8 cellular contexts compared by ENCODE assay signal in the genomic region with DNA sequence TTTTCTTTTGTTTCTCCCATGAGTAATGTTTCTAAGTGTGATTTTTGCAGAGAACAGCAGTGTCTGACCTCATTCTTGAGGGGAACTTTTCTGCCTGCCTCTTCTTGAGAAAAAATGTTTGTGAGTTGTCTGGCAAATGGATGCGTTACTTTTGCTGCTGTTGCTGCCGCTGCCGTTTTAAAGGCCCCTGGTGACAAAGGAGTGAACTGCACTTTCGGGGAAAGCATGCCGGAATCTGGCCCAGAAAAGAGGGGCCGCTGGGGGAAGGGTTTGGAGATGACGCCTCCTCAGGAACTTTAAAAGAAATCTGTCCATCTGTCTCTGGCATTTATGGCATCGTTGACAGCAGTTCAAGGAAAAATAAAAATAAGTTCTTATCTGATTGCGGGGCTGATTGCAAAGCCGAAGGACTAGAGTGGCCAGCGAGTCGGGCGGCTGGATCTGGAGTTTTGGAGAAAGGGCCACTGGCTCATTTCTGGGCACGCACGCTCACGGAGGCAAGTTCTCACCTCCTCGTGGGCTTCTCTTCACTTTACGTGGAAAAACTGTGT. TPM values are rescaled to one million over a fixed set of nuclear protein-coding genes. Genes with fewer than 3 reads are reported as not detected.
DNase-seq lines count a peak whose midpoint lies in the region; ATAC-seq and TF ChIP-seq lines count a peak whose summit lies in the region.

No MANE protein-coding gene starts in this region.

- H3K79me1 ChIP-seq in neuronal stem cell (ENCODE audit: low read depth, low read length), result peaks cover 7% of the 10 kb centered on the region

- peaks cover 62% of the 10 kb centered on the region for H3K27me3 Mint-ChIP-seq in WTC11 (ENCODE audit: low read depth)

- no peak overlapping the region for H4K91ac ChIP-seq in neuronal stem cell (ENCODE audit: low read depth, low read length, poor library complexity)

- H2AK5ac ChIP-seq in neuronal stem cell (ENCODE audit: low read depth, low read length), result no peak overlapping the region

- peak overlapping the region; percentile 38 for H3K18ac ChIP-seq in neuronal stem cell (ENCODE audit: low read length)

- H3K27me3 ChIP-seq in H7 (ENCODE audit: control insufficient read depth, insufficient read depth, low read length), result peaks cover 27% of the 10 kb centered on the region
- H3K27me3 ChIP-seq in neuronal stem cell (ENCODE audit: control insufficient read depth in 3 of 3, insufficient read depth in 3 of 3, low read depth in 1 of 3, low read length in 3 of 3), result no peaks in the 10 kb centered on the region

- H4K8ac ChIP-seq in neuronal stem cell (ENCODE audit: low read depth, low read length), result no peak overlapping the region

- H3K27ac ChIP-seq in neuronal stem cell (replicated peaks; ENCODE audit: low read length), result no peak overlapping the region

- H2BK15ac ChIP-seq in neuronal stem cell (ENCODE audit: low read length), result no peak overlapping the region

- H3K4me1 Mint-ChIP-seq in WTC11, result peaks cover 43% of the 10 kb centered on the region

- H3K23ac ChIP-seq in neuronal stem cell (ENCODE audit: low read depth, low read length, poor library complexity), result no peak overlapping the region

- ATAC-seq in WTC11, result peak; percentile 55; the same call in 1 of the 2 replicates
- ATAC-seq in HG03565 (IDR thresholded peaks at IDR 0.05; ENCODE audit: unreplicated experiment), result no peak
- no peak for ATAC-seq in GM21825 (IDR thresholded peaks at IDR 0.05; ENCODE audit: unreplicated experiment)

- CTCF ChIA-PET in AG04449 (lab: Yijun Ruan, JAX) (no interaction called here), WTC11 (lab: Charles Lee) (no interaction called here)

- peaks cover 41 to 65% of the 10 kb centered on the region in 2 donors for H3K4me1 ChIP-seq in neuronal stem cell (ENCODE audit: control insufficient read depth in 2 of 2, insufficient read depth in 1 of 2, low read depth in 1 of 2, low read length in 2 of 2)

- no peaks in the 10 kb centered on the region for H3K36me3 Mint-ChIP-seq in WTC11

- no peak overlapping the region for H3K14ac ChIP-seq in neuronal stem cell (ENCODE audit: low read length)

- no peak overlapping the region for H3K4me3 Mint-ChIP-seq in WTC11

- POLR2A ChIA-PET in AG04449 (lab: Yijun Ruan, JAX) (no interaction called here), WTC11 (lab: Charles Lee) (no interaction called here)

- no peaks in the 10 kb centered on the region for H3K9me3 ChIP-seq in neuronal stem cell (replicated peaks in 1 of 2; ENCODE audit: control insufficient read depth in 2 of 2, insufficient read depth in 1 of 2, low read depth in 1 of 2, low read length in 2 of 2)

- no CpG with 5 or more reads among the region's 18 CpGs for WGBS in neuronal stem cell (ENCODE audit: extremely low coverage in 2 of 2, insufficient read length in 2 of 2, insufficient replicate concordance in 1 of 2), 2 donors

- H3K9ac ChIP-seq in neuronal stem cell (ENCODE audit: low read depth, low read length, poor library complexity), result no peak overlapping the region

- H2BK120ac ChIP-seq in neuronal stem cell (ENCODE audit: low read depth, low read length), result no peak overlapping the region

- TF ChIP-seq CTCF in AG04449 (IDR thresholded peaks at IDR 0.05; ENCODE audit: insufficient read depth, low read length, missing control alignments) (peak; percentile 51), WTC11 (IDR thresholded peaks at IDR 0.05) (peak; percentile 54; the same call in 1 of the 2 replicates), epithelial cell of esophagus (IDR thresholded peaks at IDR 0.05; ENCODE audit: insufficient read depth, low read depth, low read length, missing control alignments) (peak; percentile 70)

- no peak overlapping the region for H2BK5ac ChIP-seq in neuronal stem cell (ENCODE audit: low read length)

- no peak overlapping the region for H3K4ac ChIP-seq in neuronal stem cell (ENCODE audit: low read length)

- no peak overlapping the region for H3K4me2 ChIP-seq in neuronal stem cell (ENCODE audit: insufficient read depth, low read length, poor library complexity, severe bottlenecking)

- no peaks in the 10 kb centered on the region for H3K9me3 Mint-ChIP-seq in WTC11

- DNase-seq in AG04449 (ENCODE audit: low read depth, low spot score) (no peak), H7 (peak; percentile 83), WTC11 (ENCODE audit: low spot score) (peak; percentile 69), epithelial cell of esophagus (ENCODE audit: low read depth) (peak; percentile 41), neuronal stem cell (ENCODE audit: low spot score) (peak; percentile 32)
- no peak for DNase-seq in effector CD8-positive, alpha-beta T cell (lab: John Stamatoyannopoulos, UW)

- no peak overlapping the region for H3K4me3 ChIP-seq in AG04449 (ENCODE audit: low read depth, low read length)
- no peak overlapping the region for H3K4me3 ChIP-seq in H7 (ENCODE audit: insufficient read depth, low read depth, low read length)
- H3K4me3 ChIP-seq in epithelial cell of esophagus (ENCODE audit: low read length), result no peak overlapping the region
- no peak overlapping the region for H3K4me3 ChIP-seq in neuronal stem cell (ENCODE audit: low read length in 2 of 2)

- H3K27ac Mint-ChIP-seq in WTC11, result no peak overlapping the region

- H2BK12ac ChIP-seq in neuronal stem cell (ENCODE audit: low read length), result no peak overlapping the region

- no peak overlapping the region for H2AFZ ChIP-seq in neuronal stem cell (ENCODE audit: low read length)

- H3K36me3 ChIP-seq in H7 (replicated peaks; ENCODE audit: control insufficient read depth, insufficient read depth, low read length), result no peaks in the 10 kb centered on the region
- H3K36me3 ChIP-seq in neuronal stem cell (replicated peaks in 1 of 2; ENCODE audit: control insufficient read depth in 2 of 2, insufficient read depth in 2 of 2, low read length in 2 of 2), result peaks cover 5 to 54% of the 10 kb centered on the region in 2 donors

TF ChIP-seq in WTC11, 78 proteins besides CTCF, POLR2A, EP300 and RAD21:
- TF ChIP-seq SP1 (CRISPR knock-in tag; conservative IDR thresholded peaks at IDR 0.05) (no peak), ATF3 (CRISPR knock-in tag; conservative IDR thresholded peaks at IDR 0.05) (no peak), SOX15 (CRISPR knock-in tag; IDR thresholded peaks at IDR 0.05) (no peak), CBFB (CRISPR knock-in tag; IDR thresholded peaks at IDR 0.05; ENCODE audit: low read depth) (no peak), FOXP4 (CRISPR knock-in tag; IDR thresholded peaks at IDR 0.05) (no peak)

RNA-seq across cellular contexts. Expression of gene ZBTB16, which starts 16.5 kb away (rescaled TPM):
- not detected in 2 replicates for total RNA-seq in H7 (2014; rRNA removed; shearing (Covaris generic))
- total RNA-seq in WTC11 (2021), result 0.34 to 0.57 TPM (median 0.55 TPM) in 3 replicates
- polyA plus RNA-seq in neuronal stem cell (2013, experiment 1 of 2), result 18.2 TPM
- polyA plus RNA-seq in neuronal stem cell (2013, experiment 2 of 2), result 19.2 TPM

Comparison
In these comparisons a context has a peak if more than half of its experiments do, and no peak if none do; other contexts are left out.
1. DNase-seq: peak in H7 (single experiment), WTC11 (single experiment), epithelial cell of esophagus (single experiment) and neuronal stem cell (single experiment); none in AG04449 (single experiment) and effector CD8-positive, alpha-beta T cell (single experiment).
2. Peak in every context shown above with its lines, with median percentiles within 50 percentile points of each other: CTCF ChIP-seq.